1 cellular context compared by ENCODE assay signal in genomic region chr20:402496-402885, GRCh38.
TF ChIP-seq lines count a peak whose summit lies in the region.

No MANE protein-coding gene starts in this region.

TF ChIP-seq in HepG2, 621 proteins besides CTCF, POLR2A, EP300 and RAD21 (continued from another document):
- no peak for TF ChIP-seq MED8 (CRISPR knock-in tag; IDR thresholded peaks at IDR 0.05; ENCODE audit: insufficient replicate concordance)
- no peak; the same call in 1 of the 2 replicates for TF ChIP-seq ZNF292 (CRISPR knock-in tag; IDR thresholded peaks at IDR 0.05; ENCODE audit: borderline replicate concordance, low read depth)
- TF ChIP-seq TCF7 (IDR thresholded peaks at IDR 0.05; ENCODE audit: low read depth) = no peak
- TF ChIP-seq POGK (CRISPR knock-in tag; conservative IDR thresholded peaks at IDR 0.05) = no peak
- no peak for TF ChIP-seq MZF1 (CRISPR knock-in tag; IDR thresholded peaks at IDR 0.05; ENCODE audit: borderline replicate concordance)
- TF ChIP-seq GRHL1 (CRISPR knock-in tag; conservative IDR thresholded peaks at IDR 0.05) = no peak
- 0 out of 2 replicates have a peak, but pooled peaks have one; percentile 8 for TF ChIP-seq TSC22D2 (CRISPR knock-in tag; IDR thresholded peaks at IDR 0.05; ENCODE audit: borderline replicate concordance)
- TF ChIP-seq THAP8 (CRISPR knock-in tag; IDR thresholded peaks at IDR 0.05; ENCODE audit: borderline replicate concordance) = no peak
- TF ChIP-seq ZNF841 (CRISPR knock-in tag; IDR thresholded peaks at IDR 0.05; ENCODE audit: borderline replicate concordance) = no peak
- no peak for TF ChIP-seq SKIL (CRISPR knock-in tag; IDR thresholded peaks at IDR 0.05; ENCODE audit: borderline replicate concordance)
- TF ChIP-seq ZMYM4 (CRISPR knock-in tag; IDR thresholded peaks at IDR 0.05) = no peak
- TF ChIP-seq ZNF574 (CRISPR knock-in tag; IDR thresholded peaks at IDR 0.05) = 0 out of 2 replicates have a peak, but pooled peaks have one; percentile 39
